22 cellular contexts compared by ENCODE assay signal in the genomic region with DNA sequence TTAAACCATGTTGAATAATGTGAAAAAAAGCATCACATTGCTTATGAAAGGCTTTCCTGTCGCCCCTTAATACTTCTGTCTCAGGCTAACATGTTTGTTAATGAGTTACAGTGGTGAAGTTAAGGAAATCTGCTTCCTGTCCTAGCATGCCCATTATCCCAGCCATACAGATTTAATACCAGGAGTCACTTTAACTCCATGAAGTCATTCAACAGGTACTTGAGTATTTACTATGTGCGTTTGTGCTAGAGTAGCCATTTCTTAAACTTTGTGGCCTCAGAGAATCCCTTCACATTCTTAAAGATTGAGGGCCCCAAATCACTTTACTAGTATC. TPM values are rescaled to one million over a fixed set of nuclear protein-coding genes. Genes with fewer than 3 reads are reported as not detected.
DNase-seq lines count a peak whose midpoint lies in the region; ATAC-seq and TF ChIP-seq lines count a peak whose summit lies in the region.
"Had no signal": no experiment of that assay in that cellular context is flagged by ENCODE, and none has a peak within 500 bp of the region (broad histone marks: within the 10 kb centered on the region; RNA-seq: fewer than 3 reads in every experiment).

No MANE protein-coding gene starts in this region.

- CTCF ChIA-PET in mammary epithelial cell (lab: Charles Lee; ENCODE audit: low non-redundant PET) (no interaction called here), MCF 10A (lab: Yijun Ruan, JAX) (no interaction called here)

- peaks cover 71% of the 10 kb centered on the region for H3F3A ChIP-seq in smooth muscle cell (ENCODE audit: low read depth)

- H3K36me3 ChIP-seq in mammary epithelial cell (ENCODE audit: insufficient read depth, low read length) (peaks cover 54% of the 10 kb centered on the region), RWPE2 (ENCODE audit: low read depth) (peaks cover 98% of the 10 kb centered on the region), smooth muscle cell (ENCODE audit: low read depth) (peaks cover 26% of the 10 kb centered on the region)

- H4K20me1 ChIP-seq in mammary epithelial cell (ENCODE audit: insufficient read depth, low read length) (peaks cover 6% of the 10 kb centered on the region), smooth muscle cell (ENCODE audit: low read depth) (peaks cover 71% of the 10 kb centered on the region)

- no peak overlapping the region for H3K9ac ChIP-seq in mammary epithelial cell (ENCODE audit: insufficient read depth, low read length)
- H3K9ac ChIP-seq in smooth muscle cell (ENCODE audit: low read depth): no peak overlapping the region

- TF ChIP-seq CTCF in mammary epithelial cell (conservative IDR thresholded peaks at IDR 0.05 in 1 of 2, IDR thresholded peaks at IDR 0.05 in 1 of 2; ENCODE audit: extremely low read depth in 1 of 2, insufficient read depth in 1 of 2, low read depth in 1 of 2, low read length in 2 of 2) (no peak), MCF 10A (IDR thresholded peaks at IDR 0.05; ENCODE audit: unreplicated experiment) (no peak), RWPE2 (IDR thresholded peaks at IDR 0.05; ENCODE audit: poor library complexity, severe bottlenecking) (no peak), smooth muscle cell (IDR thresholded peaks at IDR 0.05; ENCODE audit: borderline replicate concordance, insufficient read depth, poor library complexity, severe bottlenecking) (no peak), foreskin fibroblast (IDR thresholded peaks at IDR 0.05; ENCODE audit: low read depth, low read length) (no peak)

- H3K4me1 Mint-ChIP-seq in MCF 10A (ENCODE audit: insufficient read depth, unreplicated experiment): peaks cover 9% of the 10 kb centered on the region

- H3K9me3 ChIP-seq in mammary epithelial cell (replicated peaks; ENCODE audit: insufficient read depth, low read length) (no peaks in the 10 kb centered on the region), RWPE2 (ENCODE audit: severe bottlenecking) (no peaks in the 10 kb centered on the region), smooth muscle cell (replicated peaks; ENCODE audit: low read depth) (no peaks in the 10 kb centered on the region)
- H3K9me3 ChIP-seq: esophagus muscularis mucosa, right atrium auricular region, thoracic aorta had no signal

- in situ Hi-C loops in mammary epithelial cell (cut with MboI; ENCODE audit: low sequenced_read_pairs in 2 of 2): no loop called here

- no peak overlapping the region for H3K4me3 ChIP-seq in mammary epithelial cell (replicated peaks in 1 of 3; ENCODE audit: insufficient read depth in 1 of 3, low read depth in 2 of 3, low read length in 3 of 3)
- no peak overlapping the region for H3K4me3 ChIP-seq in RWPE2 (ENCODE audit: severe bottlenecking)
- H3K4me3 ChIP-seq in smooth muscle cell: no peak overlapping the region
- H3K4me3 ChIP-seq in foreskin fibroblast (ENCODE audit: low read depth in 1 of 2, low read length in 2 of 2): no peak overlapping the region
- H3K4me3 ChIP-seq: esophagus muscularis mucosa, right atrium auricular region, thoracic aorta had no signal

- H3K27me3 Mint-ChIP-seq in MCF 10A (ENCODE audit: insufficient read depth, unreplicated experiment): no peaks in the 10 kb centered on the region
- H3K27me3 Mint-ChIP-seq: activated naive CD8-positive, alpha-beta T cell; CD8-positive, alpha-beta memory T cell; dendritic cell treated with granulocyte-macrophage colony-stimulating factor and Interleukin-4, amounts not matched to agents 40 ng/mL and 50 ng/mL, for 4 days had no signal

- no peak overlapping the region for H3K4me3 Mint-ChIP-seq in MCF 10A (ENCODE audit: unreplicated experiment)
- H3K4me3 Mint-ChIP-seq: activated naive CD8-positive, alpha-beta T cell; CD8-positive, alpha-beta memory T cell; dendritic cell treated with granulocyte-macrophage colony-stimulating factor and Interleukin-4, amounts not matched to agents 40 ng/mL and 50 ng/mL, for 4 days had no signal

- no peak overlapping the region for H3K4me2 ChIP-seq in mammary epithelial cell (ENCODE audit: insufficient read depth, low read depth, low read length)
- H3K4me2 ChIP-seq in smooth muscle cell: no peak overlapping the region

- H3K27me3 ChIP-seq in mammary epithelial cell (ENCODE audit: insufficient read depth, low read length) (no peaks in the 10 kb centered on the region), RWPE2 (ENCODE audit: insufficient read depth, poor library complexity, severe bottlenecking) (no peaks in the 10 kb centered on the region), smooth muscle cell (ENCODE audit: low read depth) (no peaks in the 10 kb centered on the region)
- H3K27me3 ChIP-seq: esophagus muscularis mucosa, right atrium auricular region had no signal

- H3K36me3 Mint-ChIP-seq in MCF 10A (ENCODE audit: insufficient read depth, unreplicated experiment): peaks cover 100% of the 10 kb centered on the region

- intact Hi-C loops in mammary epithelial cell (cut with micrococcal nuclease) (loop anchor here (1.0 kb wide), 1 partner anchor 36 kb away; no protein-coding TSS in a partner anchor), MCF 10A (cut with micrococcal nuclease) (loop anchor here (5.0 kb wide), 1 partner anchor 35 kb away; no protein-coding TSS in a partner anchor)

- 40% methylated on average over 2 of the region's 2 CpGs for WGBS in mammary epithelial cell (ENCODE audit: low coverage, missing lambda C conversion rate)
- 75% methylated on average over 2 of the region's 2 CpGs for WGBS in smooth muscle cell (ENCODE audit: low lambda C conversion rate)

- no peaks in the 10 kb centered on the region for H3K9me3 Mint-ChIP-seq in MCF 10A (ENCODE audit: unreplicated experiment)
- H3K9me3 Mint-ChIP-seq: CD8-positive, alpha-beta memory T cell; dendritic cell treated with granulocyte-macrophage colony-stimulating factor and Interleukin-4, amounts not matched to agents 40 ng/mL and 50 ng/mL, for 4 days had no signal

- ATAC-seq in RWPE2 (ENCODE audit: low read depth): peak; percentile 20; the same call in 1 of the 3 replicates

- H2AFZ ChIP-seq in mammary epithelial cell (ENCODE audit: low read depth, low read length): no peak overlapping the region
- H2AFZ ChIP-seq in smooth muscle cell (ENCODE audit: low read depth): no peak overlapping the region

- H3K79me2 ChIP-seq in mammary epithelial cell (ENCODE audit: insufficient read depth, low read length) (peaks cover 51% of the 10 kb centered on the region), smooth muscle cell (ENCODE audit: low read depth) (peaks cover 42% of the 10 kb centered on the region)

- no peak overlapping the region for H3K27ac Mint-ChIP-seq in MCF 10A (ENCODE audit: low read depth, unreplicated experiment)
- H3K27ac Mint-ChIP-seq: dendritic cell treated with granulocyte-macrophage colony-stimulating factor and Interleukin-4, amounts not matched to agents 40 ng/mL and 50 ng/mL, for 4 days had no signal

- H3K4me1 ChIP-seq in mammary epithelial cell (ENCODE audit: insufficient read depth, low read length): peaks cover 16% of the 10 kb centered on the region
- peaks cover 5% of the 10 kb centered on the region for H3K4me1 ChIP-seq in RWPE2 (ENCODE audit: insufficient read depth, poor library complexity, severe bottlenecking)
- no peaks in the 10 kb centered on the region for H3K4me1 ChIP-seq in smooth muscle cell (ENCODE audit: low read depth)

- peak; percentile 30 for DNase-seq in mammary epithelial cell
- DNase-seq in MCF 10A (ENCODE audit: unreplicated experiment): no peak
- DNase-seq in RWPE2 (ENCODE audit: low spot score): no peak
- DNase-seq in epithelial cell of prostate (ENCODE audit: low read depth, low spot score): peak; percentile 14
- no peak for DNase-seq in smooth muscle cell (lab: John Stamatoyannopoulos, UW; ENCODE audit: unreplicated experiment)
- DNase-seq in foreskin fibroblast: no peak
- no peak for DNase-seq in NCI-H446 (lab: John Stamatoyannopoulos, UW)
- DNase-seq in ureter (ENCODE audit: low spot score): no peak
- DNase-seq: activated CD4-positive, alpha-beta T cell treated with anti-CD3 and anti-CD28 coated beads for 48 hours; activated T-cell treated with anti-CD3 and anti-CD28 coated beads, Interleukin-2, amount 50 U/mL, for 48 hours; CD8-positive, alpha-beta memory T cell; DMS79; Karpas-422; NCI-H1048; NCI-H2029; RPMI8226; stimulated activated CD4-positive, alpha-beta T cell treated with anti-CD3 and anti-CD28 coated beads, Interleukin-15, amount 100 ng/mL, for 24 hours had no signal

- POLR2A ChIA-PET in MCF 10A (lab: Yijun Ruan, JAX): interaction anchor here (1.3 to 2.4 kb wide), 3 partner anchors 9 to 12 kb away, joined by 3 to 9 read pairs (median 9); no protein-coding TSS in a partner anchor

- no peak overlapping the region for H3K27ac ChIP-seq in mammary epithelial cell (ENCODE audit: insufficient read depth, low read depth, low read length)
- H3K27ac ChIP-seq in RWPE2 (ENCODE audit: poor library complexity, severe bottlenecking): peak overlapping the region; percentile 33
- peak overlapping the region; percentile 43 for H3K27ac ChIP-seq in epithelial cell of prostate
- H3K27ac ChIP-seq in smooth muscle cell (ENCODE audit: low read depth): peak overlapping the region; percentile 72
- H3K27ac ChIP-seq: right atrium auricular region, thoracic aorta had no signal

- no TSS peak for BruUV-seq in mammary epithelial cell (replicated peaks; lab: Mats Ljungman, UMichigan)
- no TSS peak for BruUV-seq in MCF 10A (replicated peaks; lab: Mats Ljungman, UMichigan)

- dilution Hi-C loops in mammary epithelial cell (cut with HindIII; ENCODE audit: low sequenced_read_pairs): no loop called here

RNA-seq across cellular contexts. Expression of a gene that starts 10.1 kb away (rescaled TPM):
- total RNA-seq in mammary epithelial cell (100 to 1,000 TPM; 108 to 140 TPM), MCF 10A (2022) (149 TPM in 2 replicates), smooth muscle cell (107 and 122 TPM in 2 replicates), ureter (182 TPM)
- polyA plus RNA-seq in mammary epithelial cell (50.5 TPM), smooth muscle cell (133 and 134 TPM in 2 replicates)
- 100 TPM for polyA minus RNA-seq in mammary epithelial cell

RNA-seq across cellular contexts. Expression of a gene that starts 24.4 kb away (rescaled TPM):
- total RNA-seq in mammary epithelial cell: 10 to 100 TPM; 32.7 to 48.4 TPM
- 28.4 TPM for polyA plus RNA-seq in mammary epithelial cell
- 110 TPM for polyA minus RNA-seq in mammary epithelial cell
- 53.4 and 63.0 TPM in 2 replicates for total RNA-seq in MCF 10A (2022)
- 11.6 and 21.9 TPM in 2 replicates for total RNA-seq in smooth muscle cell
- 19.5 and 23.2 TPM in 2 replicates for polyA plus RNA-seq in smooth muscle cell
- total RNA-seq in ureter: 45.0 TPM

Comparison
In these comparisons a context has a peak if more than half of its experiments do, and no peak if none do; other contexts are left out.
1. DNase-seq: peak in mammary epithelial cell (single experiment) and epithelial cell of prostate (single experiment); none in MCF 10A (single experiment), RWPE2 (single experiment), smooth muscle cell (single experiment), foreskin fibroblast (0 of 2), NCI-H446 (0 of 2) and ureter (single experiment).